7 cellular contexts compared by ENCODE assay signal in genomic region chr9:137188490-137189296, GRCh38. TPM values are rescaled to one million over a fixed set of nuclear protein-coding genes. Genes with fewer than 3 reads are reported as not detected.
A peak's percentile ranks its signal among the peaks of the same experiment; 100 is the strongest.
DNase-seq lines count a peak whose midpoint lies in the region; ATAC-seq lines count a peak whose summit lies in the region.

Gene ANAPC2 (minus strand): TSS chr9:137188560. CDS start chr9:137188532, 28 bp downstream.
Gene SSNA1 (plus strand): TSS chr9:137188676. CDS start chr9:137188727, 51 bp downstream.

- DNase-seq in NCI-H1930 (lab: John Stamatoyannopoulos, UW) (peak; percentile 89 to 97), T-helper 9 cell (peak; percentile 94), astrocyte of the hippocampus (ENCODE audit: low read depth, low spot score) (peak; percentile 98), hypothalamus (lab: John Stamatoyannopoulos, UW) (peak; percentile 64 to 96 (median 88)), sciatic nerve (ENCODE audit: low spot score) (peak; percentile 96)

- intact Hi-C loops in sciatic nerve (cut with DNase I), result loop anchor here (10.0 kb wide), 1 partner anchor 46 kb away; the partner anchor contains the start of gene SLC34A3

- ATAC-seq in GM18502 (IDR thresholded peaks at IDR 0.05; ENCODE audit: poor library complexity, unreplicated experiment), result peak; percentile 74
- ATAC-seq in HG02938 (IDR thresholded peaks at IDR 0.05; ENCODE audit: unreplicated experiment), result peak; percentile 78
- ATAC-seq in sciatic nerve, result peak; percentile 94

RNA-seq across cellular contexts. Expression of gene ANAPC2, which starts in this region (rescaled TPM):
- total RNA-seq in sciatic nerve, result 52.8 TPM

RNA-seq across cellular contexts. Expression of gene SSNA1, which starts in this region (rescaled TPM):
- total RNA-seq in sciatic nerve, result 27.6 TPM

Comparison
In these comparisons a context has a peak if more than half of its experiments do, and no peak if none do; other contexts are left out.
1. Peak in every context shown above with its lines: DNase-seq and ATAC-seq.